ENCODE assay signal across 8 cellular contexts in the genomic region with DNA sequence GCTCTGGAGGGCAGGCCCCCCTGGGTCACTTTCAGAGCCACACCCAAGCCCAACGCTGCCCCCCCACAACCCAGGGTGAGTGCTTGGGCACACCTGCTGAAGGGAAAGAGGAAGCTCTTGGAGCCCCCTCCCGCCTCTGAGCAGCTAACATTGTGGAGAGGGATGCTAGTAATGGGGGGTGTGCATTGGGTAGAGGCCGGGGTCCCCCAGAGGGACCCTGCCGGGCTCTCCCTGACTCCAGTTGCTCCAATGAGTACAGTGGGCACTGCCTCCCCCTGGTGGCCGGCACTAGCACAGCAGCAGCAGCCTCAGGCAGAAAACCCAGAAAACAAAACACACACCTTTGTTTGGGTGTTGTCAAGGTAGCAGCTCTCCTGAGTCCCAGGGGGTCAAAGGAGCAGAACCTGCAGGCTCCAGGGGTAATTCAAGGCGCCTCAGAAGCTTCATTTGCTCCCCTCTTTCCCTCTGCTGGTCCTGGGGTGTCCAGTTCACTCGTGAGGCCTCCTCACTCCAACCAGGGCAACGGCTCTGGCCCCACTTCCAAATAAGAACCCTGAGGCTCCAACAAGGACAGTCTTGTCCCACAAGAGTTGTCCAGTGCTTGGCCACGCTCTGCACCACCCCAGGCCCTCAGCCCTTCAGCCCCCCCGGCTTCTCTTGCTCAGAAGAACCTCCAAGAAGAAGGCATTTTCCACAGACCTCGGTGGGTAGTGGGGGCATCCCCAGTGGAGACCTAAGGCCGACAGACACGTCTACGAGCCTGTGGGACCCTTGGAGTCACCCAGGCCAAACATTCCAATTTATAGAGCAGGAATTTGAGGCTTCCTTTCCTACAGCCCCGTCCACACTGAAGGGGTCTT. TPM values are rescaled to one million over a fixed set of nuclear protein-coding genes. Genes with fewer than 3 reads are reported as not detected.
DNase-seq lines count a peak whose midpoint lies in the region; ATAC-seq and TF ChIP-seq lines count a peak whose summit lies in the region.

No MANE protein-coding gene starts in this region.

- no peaks in the 10 kb centered on the region for H3K27me3 ChIP-seq in RWPE2 (ENCODE audit: insufficient read depth, poor library complexity, severe bottlenecking)
- no peaks in the 10 kb centered on the region for H3K27me3 ChIP-seq in gastroesophageal sphincter
- H3K27me3 ChIP-seq in neutrophil, result peaks cover 58% of the 10 kb centered on the region

- H3K4me3 ChIP-seq in RWPE2 (ENCODE audit: severe bottlenecking) (peak overlapping the region; percentile 81), gastroesophageal sphincter (peak overlapping the region; percentile 37 to 73), neutrophil (ENCODE audit: low read depth in 1 of 2, low read length in 1 of 2) (peak overlapping the region; percentile 71 to 74)

- TF ChIP-seq EP300 in gastroesophageal sphincter (IDR thresholded peaks at IDR 0.05), result no peak

- H3K4me1 ChIP-seq in RWPE2 (ENCODE audit: insufficient read depth, poor library complexity, severe bottlenecking) (peaks cover 5% of the 10 kb centered on the region), gastroesophageal sphincter (peaks cover 0 to 68% (median 29%) of the 10 kb centered on the region in 3 donors), neutrophil (ENCODE audit: control insufficient read depth in 1 of 2, insufficient read depth in 1 of 2, low read depth in 1 of 2, low read length in 1 of 2) (peaks cover 23 to 33% of the 10 kb centered on the region in 2 experiments)

- TF ChIP-seq POLR2A in gastroesophageal sphincter (IDR thresholded peaks at IDR 0.05), result no peak

- peak overlapping the region; percentile 51 for H3K27ac ChIP-seq in KOPT-K1 (ENCODE audit: low read depth, low read length, poor library complexity, severe bottlenecking)
- H3K27ac ChIP-seq in RWPE2 (ENCODE audit: poor library complexity, severe bottlenecking), result peak overlapping the region; percentile 74
- H3K27ac ChIP-seq in gastroesophageal sphincter, result peak overlapping the region; percentile 49 to 93 (median 92)
- H3K27ac ChIP-seq in neutrophil, result peak overlapping the region; percentile 20
- H3K27ac ChIP-seq in substantia nigra (ENCODE audit: low read depth, low read length, poor library complexity, severe bottlenecking), result peak overlapping the region; percentile 78

- DNase-seq in ELR (ENCODE audit: low read depth) (peak; percentile 67), RWPE2 (ENCODE audit: low spot score) (no peak), substantia nigra (lab: John Stamatoyannopoulos, UW) (peak in 42 of 49 donors; percentile 14 to 85 (median 71)), mesenteric fat pad (ENCODE audit: low spot score) (no peak)
- DNase-seq in activated gamma-delta T cell treated with anti-CD3 and anti-CD28 coated beads, Interleukin-2, amount 50 U/mL, for 16 hours (ENCODE audit: low read depth), result peak; percentile 73

- H3K9me3 ChIP-seq in KOPT-K1 (ENCODE audit: insufficient read depth, low read length, poor library complexity, severe bottlenecking) (no peaks in the 10 kb centered on the region), RWPE2 (ENCODE audit: severe bottlenecking) (no peaks in the 10 kb centered on the region), gastroesophageal sphincter (no peaks in the 10 kb centered on the region), neutrophil (no peaks in the 10 kb centered on the region)

- WGBS in gastroesophageal sphincter (ENCODE audit: low coverage in 1 of 2), 2 donors, result 0 to 13% methylated on average over 1 to 3 of the region's 15 CpGs

- TF ChIP-seq CTCF in RWPE2 (IDR thresholded peaks at IDR 0.05; ENCODE audit: poor library complexity, severe bottlenecking), result peak; percentile 95
- TF ChIP-seq CTCF in gastroesophageal sphincter (IDR thresholded peaks at IDR 0.05), result peak in 3 of 4 experiments; percentile 95 to 99 (median 96)
- TF ChIP-seq CTCF in neutrophil (IDR thresholded peaks at IDR 0.05), result peak; percentile 93

- H3K36me3 ChIP-seq in KOPT-K1 (ENCODE audit: insufficient read depth, low read length) (no peaks in the 10 kb centered on the region), RWPE2 (ENCODE audit: low read depth) (no peaks in the 10 kb centered on the region), gastroesophageal sphincter (no peaks in the 10 kb centered on the region), neutrophil (no peaks in the 10 kb centered on the region)

- ATAC-seq in RWPE2 (ENCODE audit: low read depth), result peak; percentile 15; the same call in 2 of the 3 replicates
- ATAC-seq in gastroesophageal sphincter, result no peak

RNA-seq across cellular contexts. Expression of a gene that starts 16.1 kb away (rescaled TPM):
- total RNA-seq in gastroesophageal sphincter (10 to 100 TPM; 11.3 to 18.0 (median 15.6) TPM), mesenteric fat pad (25.1 TPM)

RNA-seq across cellular contexts. Expression of a gene that starts 26.6 kb away (rescaled TPM):
- total RNA-seq in gastroesophageal sphincter (10 to 100 TPM; 44.8 to 53.0 (median 49.8) TPM), mesenteric fat pad (58.4 TPM)

Comparison
In these comparisons a context has a peak if more than half of its experiments do, and no peak if none do; other contexts are left out.
1. DNase-seq: peak in ELR (single experiment), activated gamma-delta T cell treated with anti-CD3 and anti-CD28 coated beads, Interleukin-2, amount 50 U/mL, for 16 hours (single experiment) and substantia nigra (42 of 49); none in RWPE2 (single experiment) and mesenteric fat pad (single experiment).
2. H3K27ac ChIP-seq: peak in every context shown above with its lines; median percentile 92 in gastroesophageal sphincter; 78 in substantia nigra; 74 in RWPE2; 51 in KOPT-K1; 20 in neutrophil.
3. Peak in every context shown above with its lines, with median percentiles within 50 percentile points of each other: H3K4me3 ChIP-seq and CTCF ChIP-seq.